ENCODE assay signal across 1 cellular context in the genomic region with DNA sequence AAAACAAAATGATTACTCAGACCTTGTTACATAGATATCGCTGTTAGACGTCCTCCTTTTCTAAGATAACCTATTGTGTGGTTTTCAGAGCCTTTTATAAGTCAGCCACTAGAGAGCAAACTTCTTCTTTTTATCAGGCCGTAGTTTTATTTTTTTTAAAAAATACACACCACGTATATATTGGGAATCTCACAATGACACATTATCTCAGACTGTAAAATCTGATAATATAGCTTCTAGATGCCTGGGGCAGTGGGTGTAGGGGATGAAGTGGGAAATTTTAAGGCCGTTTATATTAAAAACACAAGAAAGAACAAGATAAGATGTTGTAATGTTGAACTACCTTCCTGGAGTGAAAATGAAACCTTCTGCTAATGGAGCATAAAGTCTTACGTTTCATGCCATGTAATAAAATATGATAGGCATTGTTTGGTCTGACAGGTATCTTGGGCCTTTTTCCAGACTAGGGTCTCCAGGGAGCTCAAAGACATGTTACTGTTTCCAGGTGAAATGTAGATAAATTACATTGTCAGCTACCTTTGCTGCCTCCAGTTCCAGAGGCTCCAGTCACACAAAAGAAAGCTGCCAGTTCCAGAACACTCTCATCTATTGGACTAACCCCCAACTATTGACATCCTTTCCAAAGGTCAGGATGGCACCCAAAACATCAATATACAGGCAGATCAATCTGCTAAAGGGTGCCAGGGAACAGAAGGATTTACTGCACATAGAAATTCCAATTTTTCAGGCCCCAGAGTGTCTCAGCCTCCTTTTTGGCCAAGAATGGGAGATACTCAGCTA.
TF ChIP-seq lines count a peak whose summit lies in the region.

No MANE protein-coding gene starts in this region.

TF ChIP-seq in GM23338, 12 proteins besides CTCF, POLR2A, EP300 and RAD21 (continued from another document):
- TF ChIP-seq ZNF462 (CRISPR knock-in tag; IDR thresholded peaks at IDR 0.05) (no peak), POLR2AphosphoS5 (IDR thresholded peaks at IDR 0.05; ENCODE audit: low read depth) (no peak), EZH2 (IDR thresholded peaks at IDR 0.05; ENCODE audit: low read depth, unreplicated experiment) (no peak), STAT1 (IDR thresholded peaks at IDR 0.05; ENCODE audit: unreplicated experiment) (no peak), CREB1 (CRISPR knock-in tag; IDR thresholded peaks at IDR 0.05; ENCODE audit: low read depth) (no peak)
- TF ChIP-seq, protein P1, sequence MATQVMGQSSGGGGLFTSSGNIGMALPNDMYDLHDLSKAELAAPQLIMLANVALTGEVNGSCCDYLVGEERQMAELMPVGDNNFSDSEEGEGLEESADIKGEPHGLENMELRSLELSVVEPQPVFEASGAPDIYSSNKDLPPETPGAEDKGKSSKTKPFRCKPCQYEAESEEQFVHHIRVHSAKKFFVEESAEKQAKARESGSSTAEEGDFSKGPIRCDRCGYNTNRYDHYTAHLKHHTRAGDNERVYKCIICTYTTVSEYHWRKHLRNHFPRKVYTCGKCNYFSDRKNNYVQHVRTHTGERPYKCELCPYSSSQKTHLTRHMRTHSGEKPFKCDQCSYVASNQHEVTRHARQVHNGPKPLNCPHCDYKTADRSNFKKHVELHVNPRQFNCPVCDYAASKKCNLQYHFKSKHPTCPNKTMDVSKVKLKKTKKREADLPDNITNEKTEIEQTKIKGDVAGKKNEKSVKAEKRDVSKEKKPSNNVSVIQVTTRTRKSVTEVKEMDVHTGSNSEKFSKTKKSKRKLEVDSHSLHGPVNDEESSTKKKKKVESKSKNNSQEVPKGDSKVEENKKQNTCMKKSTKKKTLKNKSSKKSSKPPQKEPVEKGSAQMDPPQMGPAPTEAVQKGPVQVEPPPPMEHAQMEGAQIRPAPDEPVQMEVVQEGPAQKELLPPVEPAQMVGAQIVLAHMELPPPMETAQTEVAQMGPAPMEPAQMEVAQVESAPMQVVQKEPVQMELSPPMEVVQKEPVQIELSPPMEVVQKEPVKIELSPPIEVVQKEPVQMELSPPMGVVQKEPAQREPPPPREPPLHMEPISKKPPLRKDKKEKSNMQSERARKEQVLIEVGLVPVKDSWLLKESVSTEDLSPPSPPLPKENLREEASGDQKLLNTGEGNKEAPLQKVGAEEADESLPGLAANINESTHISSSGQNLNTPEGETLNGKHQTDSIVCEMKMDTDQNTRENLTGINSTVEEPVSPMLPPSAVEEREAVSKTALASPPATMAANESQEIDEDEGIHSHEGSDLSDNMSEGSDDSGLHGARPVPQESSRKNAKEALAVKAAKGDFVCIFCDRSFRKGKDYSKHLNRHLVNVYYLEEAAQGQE (IDR thresholded peaks at IDR 0.05; ENCODE audit: unreplicated experiment), result no peak
TF ChIP-seq in GM23338: peak in this region for 0.
